Comparison of ENCODE assay signal across 24 cellular contexts in genomic region chr3:82342521-82342920, GRCh38.
"Had no signal": no experiment of that assay in that cellular context is flagged by ENCODE, and none has a peak within 500 bp of the region (broad histone marks: within the 10 kb centered on the region; RNA-seq: fewer than 3 reads in every experiment).

No MANE protein-coding gene starts in this region.

- H3K36me3 ChIP-seq: left ventricle myocardium inferior, lower lobe of right lung, neural progenitor cell, ovary, suprapubic skin, thyroid gland, upper lobe of left lung, vagina had no signal

- H3K27ac Mint-ChIP-seq: endodermal cell, memory B cell, mesothelial cell of epicardium, natural killer cell, neural progenitor cell had no signal

- H3K4me1 ChIP-seq: foreskin keratinocyte, left ventricle myocardium inferior, lower lobe of right lung, neural progenitor cell, suprapubic skin, thyroid gland, upper lobe of left lung, vagina had no signal

- H3K36me3 Mint-ChIP-seq: memory B cell, mesothelial cell of epicardium, neural progenitor cell had no signal

- H3K4me3 ChIP-seq: hepatocyte, left ventricle myocardium inferior, lower lobe of right lung, neural progenitor cell, ovary, suprapubic skin, thyroid gland, upper lobe of left lung, vagina had no signal

- H3K27me3 Mint-ChIP-seq: memory B cell had no signal

- H3K9me3 ChIP-seq: left ventricle myocardium inferior, lower lobe of right lung, ovary, suprapubic skin, thyroid gland, upper lobe of left lung, vagina had no signal

- DNase-seq: effector CD4-positive, alpha-beta T cell; endodermal cell; erythroblast; foreskin keratinocyte; head of caudate nucleus; kidney; left cardiac atrium; left ventricle myocardium inferior; lower lobe of right lung; natural killer cell; nucleus accumbens; ovary; right cardiac atrium; small intestine; stimulated activated CD4-positive, alpha-beta T cell treated with anti-CD3 and anti-CD28 coated beads, Interleukin-12 subunit alpha, Interleukin-12 subunit beta, amount 100 ng/mL, for 4 hours; stimulated activated naive CD4-positive, alpha-beta T cell; thyroid gland; upper lobe of left lung had no signal

- ATAC-seq: foreskin keratinocyte, left cardiac atrium, lower lobe of right lung, natural killer cell, right cardiac atrium had no signal

- H3K4me3 Mint-ChIP-seq: endodermal cell, memory B cell, mesothelial cell of epicardium, natural killer cell, neural progenitor cell had no signal

- H3K27me3 ChIP-seq: foreskin keratinocyte, hepatocyte, neural progenitor cell, ovary, suprapubic skin, thyroid gland, upper lobe of left lung, vagina had no signal

- H3K4me1 Mint-ChIP-seq: memory B cell, mesothelial cell of epicardium, natural killer cell, neural progenitor cell had no signal

- H3K27ac ChIP-seq: foreskin keratinocyte, hepatocyte, left ventricle myocardium inferior, lower lobe of right lung, neural progenitor cell, suprapubic skin, thyroid gland, upper lobe of left lung, vagina had no signal

- H3K9me3 Mint-ChIP-seq: memory B cell, mesothelial cell of epicardium, neural progenitor cell had no signal
